ENCODE assay signal across 9 cellular contexts in the genomic region with DNA sequence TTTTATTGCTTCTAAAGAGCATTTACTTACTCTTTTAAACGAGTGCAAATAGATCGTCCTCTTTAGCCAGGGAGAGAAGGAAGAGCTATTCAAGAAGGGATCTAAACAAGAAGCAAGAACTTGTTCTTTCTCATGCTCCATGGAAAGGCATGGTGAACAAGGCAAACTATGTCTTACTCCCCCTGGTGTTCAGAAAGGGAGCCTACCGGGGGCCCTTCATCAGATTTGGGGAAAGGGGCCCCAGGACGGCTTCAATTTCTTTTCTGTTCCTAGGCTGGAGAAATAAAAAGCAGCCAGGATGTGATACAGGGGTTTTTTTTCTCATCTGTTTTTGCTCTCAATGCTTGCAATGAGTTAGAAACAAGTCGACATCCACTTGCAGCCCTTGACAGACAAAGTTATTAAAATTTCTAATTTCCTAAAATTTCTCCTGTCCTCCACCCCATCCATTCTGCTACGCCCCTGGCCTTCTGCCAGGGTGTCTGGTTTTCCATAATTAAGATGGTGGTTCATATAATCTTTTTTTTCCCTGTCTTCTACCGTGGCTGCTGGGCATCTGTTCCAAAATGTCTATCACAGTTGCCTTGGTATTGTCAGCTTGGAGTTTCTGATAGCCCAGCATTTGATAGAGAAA.
DNase-seq lines count a peak whose midpoint lies in the region; ATAC-seq and TF ChIP-seq lines count a peak whose summit lies in the region.
"Had no signal": no experiment of that assay in that cellular context is flagged by ENCODE, and none has a peak within 500 bp of the region (broad histone marks: within the 10 kb centered on the region; RNA-seq: fewer than 3 reads in every experiment).

No MANE protein-coding gene starts in this region.

- no peaks in the 10 kb centered on the region for H3K79me2 ChIP-seq in smooth muscle cell (ENCODE audit: low read depth)

- WGBS in gastroesophageal sphincter (ENCODE audit: low coverage in 1 of 2), 2 donors = 33 to 36% methylated on average over 5 of the region's 7 CpGs
- WGBS in smooth muscle cell (ENCODE audit: low lambda C conversion rate) = 43% methylated on average over 7 of the region's 7 CpGs

- no peaks in the 10 kb centered on the region for H3K4me1 Mint-ChIP-seq in activated T-cell treated with anti-CD3 and anti-CD28 coated beads, Interleukin-2, amount 50 U/mL, for 4 hours (ENCODE audit: low read depth)

- no peaks in the 10 kb centered on the region for H3F3A ChIP-seq in smooth muscle cell (ENCODE audit: low read depth)

- H3K4me3 Mint-ChIP-seq in activated T-cell treated with anti-CD3 and anti-CD28 coated beads, Interleukin-2, amount 50 U/mL, for 4 hours = no peak overlapping the region
- H3K4me3 Mint-ChIP-seq: dendritic cell treated with granulocyte-macrophage colony-stimulating factor and Interleukin-4, amounts not matched to agents 40 ng/mL and 50 ng/mL, for 4 days had no signal

- no peaks in the 10 kb centered on the region for H3K27me3 ChIP-seq in gastroesophageal sphincter
- no peaks in the 10 kb centered on the region for H3K27me3 ChIP-seq in smooth muscle cell (ENCODE audit: low read depth)

- H3K9ac ChIP-seq in smooth muscle cell (ENCODE audit: low read depth) = no peak overlapping the region

- no peaks in the 10 kb centered on the region for H3K9me3 Mint-ChIP-seq in activated T-cell treated with anti-CD3 and anti-CD28 coated beads, Interleukin-2, amount 50 U/mL, for 4 hours
- H3K9me3 Mint-ChIP-seq: dendritic cell treated with granulocyte-macrophage colony-stimulating factor and Interleukin-4, amounts not matched to agents 40 ng/mL and 50 ng/mL, for 4 days had no signal

- no peak overlapping the region for H2AFZ ChIP-seq in smooth muscle cell (ENCODE audit: low read depth)

- H3K4me1 ChIP-seq in gastroesophageal sphincter (peaks cover 0 to 62% (median 15%) of the 10 kb centered on the region in 3 donors), smooth muscle cell (ENCODE audit: low read depth) (peaks cover 4% of the 10 kb centered on the region)

- peaks cover 4% of the 10 kb centered on the region for H3K27me3 Mint-ChIP-seq in activated T-cell treated with anti-CD3 and anti-CD28 coated beads, Interleukin-2, amount 50 U/mL, for 4 hours (ENCODE audit: low read depth)

- H3K4me3 ChIP-seq in Jurkat, Clone E6-1 (ENCODE audit: low read length) = no peak overlapping the region
- no peak overlapping the region for H3K4me3 ChIP-seq in gastroesophageal sphincter
- H3K4me3 ChIP-seq in smooth muscle cell = no peak overlapping the region

- H3K36me3 Mint-ChIP-seq in activated T-cell treated with anti-CD3 and anti-CD28 coated beads, Interleukin-2, amount 50 U/mL, for 4 hours (ENCODE audit: insufficient read depth) = no peaks in the 10 kb centered on the region

- no peaks in the 10 kb centered on the region for H3K9me3 ChIP-seq in gastroesophageal sphincter
- H3K9me3 ChIP-seq in smooth muscle cell (replicated peaks; ENCODE audit: low read depth) = no peaks in the 10 kb centered on the region

- DNase-seq in activated T-cell treated with anti-CD3 and anti-CD28 coated beads for 24 hours (ENCODE audit: low read depth) (peak; percentile 6), SW480 (ENCODE audit: low spot score) (peak; percentile 71), smooth muscle cell (lab: John Stamatoyannopoulos, UW; ENCODE audit: unreplicated experiment) (no peak), midbrain (lab: John Stamatoyannopoulos, UW) (no peak)
- no peak for DNase-seq in activated T-cell treated with anti-CD3 and anti-CD28 coated beads, Interleukin-2, amount 50 U/mL, for 4 hours
- DNase-seq in Jurkat, Clone E6-1 (ENCODE audit: low read depth, low spot score) = peak; percentile 24

- H3K36me3 ChIP-seq in gastroesophageal sphincter = no peaks in the 10 kb centered on the region
- no peaks in the 10 kb centered on the region for H3K36me3 ChIP-seq in smooth muscle cell (ENCODE audit: low read depth)

- TF ChIP-seq CTCF in gastroesophageal sphincter (IDR thresholded peaks at IDR 0.05) (peak; percentile 24 to 70 (median 48)), smooth muscle cell (IDR thresholded peaks at IDR 0.05; ENCODE audit: borderline replicate concordance, insufficient read depth, poor library complexity, severe bottlenecking) (peak; percentile 61)

- no peaks in the 10 kb centered on the region for H4K20me1 ChIP-seq in smooth muscle cell (ENCODE audit: low read depth)

- H3K27ac ChIP-seq in gastroesophageal sphincter = peak overlapping the region in 3 of 4 donors; percentile 7 to 50 (median 36)
- H3K27ac ChIP-seq in smooth muscle cell (ENCODE audit: low read depth) = no peak overlapping the region

- no peak for ATAC-seq in activated T-cell treated with anti-CD3 and anti-CD28 coated beads, Interleukin-2, amount 50 U/mL, for 4 hours
- ATAC-seq in gastroesophageal sphincter = no peak
- ATAC-seq in GM19324 (IDR thresholded peaks at IDR 0.05; ENCODE audit: low FRiP score, unreplicated experiment) = no peak

- no peak for TF ChIP-seq POLR2A in gastroesophageal sphincter (IDR thresholded peaks at IDR 0.05)

- TF ChIP-seq EP300 in gastroesophageal sphincter (IDR thresholded peaks at IDR 0.05) = no peak

- no peak overlapping the region for H3K4me2 ChIP-seq in smooth muscle cell

Comparison
In these comparisons a context has a peak if more than half of its experiments do, and no peak if none do; other contexts are left out.
1. DNase-seq: peak in activated T-cell treated with anti-CD3 and anti-CD28 coated beads for 24 hours (single experiment), Jurkat, Clone E6-1 (single experiment) and SW480 (single experiment); none in activated T-cell treated with anti-CD3 and anti-CD28 coated beads, Interleukin-2, amount 50 U/mL, for 4 hours (single experiment), smooth muscle cell (single experiment) and midbrain (single experiment).